Comparison of ENCODE assay signal across 8 cellular contexts in genomic region chr11:64317325-64317960, GRCh38. TPM values are rescaled to one million over a fixed set of nuclear protein-coding genes. Genes with fewer than 3 reads are reported as not detected.
A peak's percentile ranks its signal among the peaks of the same experiment; 100 is the strongest.
DNase-seq lines count a peak whose midpoint lies in the region; ATAC-seq and TF ChIP-seq lines count a peak whose summit lies in the region.

Gene TRMT112 (minus strand): TSS chr11:64317559. CDS start chr11:64317526, 33 bp downstream.

- H3K36me3 ChIP-seq in right atrium auricular region (peaks cover 34% of the 10 kb centered on the region), vagina (peaks cover 0 to 32% of the 10 kb centered on the region in 2 donors)

- H3K9me3 ChIP-seq in right atrium auricular region (no peaks in the 10 kb centered on the region), vagina (no peaks in the 10 kb centered on the region)

- H3K27ac ChIP-seq in right atrium auricular region (peak within 1 kb of the TSS; percentile 96 to 99), vagina (peak within 1 kb of the TSS; percentile 97)

- TF ChIP-seq POLR2A in GM15510 (IDR thresholded peaks at IDR 0.05; ENCODE audit: borderline replicate concordance, extremely low read depth, insufficient read length) (peak; percentile 71), vagina (IDR thresholded peaks at IDR 0.05) (peak in 1 of 2 donors; percentile 81)

- H3K27me3 ChIP-seq in right atrium auricular region, result no peaks in the 10 kb centered on the region
- H3K27me3 ChIP-seq in vagina, result no peaks in the 10 kb centered on the region

- H3K4me1 ChIP-seq in right atrium auricular region (peaks cover 0 to 45% of the 10 kb centered on the region in 2 donors), vagina (peaks cover 59% of the 10 kb centered on the region)

- ATAC-seq in HG02885 (IDR thresholded peaks at IDR 0.05; ENCODE audit: poor library complexity, unreplicated experiment), result peak; percentile 71

- intact Hi-C loops in T-helper 2 cell treated with Interferon-gamma antibody and Interleukin-4, amounts not matched to agents 100 ng/mL and 5 ng/mL, for 36 hours (cut with micrococcal nuclease), result loop anchor here (1.0 to 2.0 kb wide), 6 partner anchors 12 to 479 kb away; partner anchors contain the start of genes ESRRA, MARK2 and RPS6KA4
- intact Hi-C loops in vagina (cut with DNase I), result loop anchor here (2.0 to 5.0 kb wide), 2 partner anchors 35 to 77 kb away; partner anchors contain the start of gene FKBP2

- peak within 1 kb of the TSS; percentile 86 to 94 for H3K4me3 ChIP-seq in right atrium auricular region
- H3K4me3 ChIP-seq in vagina, result peak within 1 kb of the TSS; percentile 90 to 95

- peak; percentile 74 for DNase-seq in NCI-H187 treated with DMSO at 0.1 percent for 48 hours (lab: John Stamatoyannopoulos, UW)
- DNase-seq in anterior cingulate cortex (lab: John Stamatoyannopoulos, UW), result peak; percentile 77 to 98 (median 95)
- peak; percentile 99 for DNase-seq in right atrium auricular region (ENCODE audit: low spot score)
- peak; percentile 82 for DNase-seq in pulmonary artery endothelial cell (ENCODE audit: low read depth, low spot score)
- peak; percentile 97 to 99 for DNase-seq in vagina (ENCODE audit: extremely low spot score in 2 of 2)

- TF ChIP-seq CTCF in right atrium auricular region (IDR thresholded peaks at IDR 0.05) (no peak), vagina (IDR thresholded peaks at IDR 0.05) (peak in 1 of 3 experiments; percentile 1)

RNA-seq across cellular contexts. Expression of gene TRMT112, which starts in this region (rescaled TPM):
- 212 and 218 TPM in 2 replicates for total RNA-seq in T-helper 2 cell treated with Interferon-gamma antibody and Interleukin-4, amounts not matched to agents 100 ng/mL and 5 ng/mL, for 36 hours
- total RNA-seq in right atrium auricular region, result 100 to 1,000 TPM; 110 to 151 TPM
- 219 and 239 TPM in 2 replicates for total RNA-seq in pulmonary artery endothelial cell
- total RNA-seq in vagina, result 195 TPM

Comparison
In these comparisons a context has a peak if more than half of its experiments do, and no peak if none do; other contexts are left out.
1. Peak in every context shown above with its lines: DNase-seq, ATAC-seq, H3K4me3 ChIP-seq and H3K27ac ChIP-seq.